In genomic region chr3:139520028-139520737, GRCh38 we compare ENCODE assay signal across 7 cellular contexts. TPM values are rescaled to one million over a fixed set of nuclear protein-coding genes. Genes with fewer than 3 reads are reported as not detected.
A peak's percentile ranks its signal among the peaks of the same experiment; 100 is the strongest.
DNase-seq lines count a peak whose midpoint lies in the region; TF ChIP-seq lines count a peak whose summit lies in the region.

No MANE protein-coding gene starts in this region.

- peaks cover 3% of the 10 kb centered on the region for H3K36me3 Mint-ChIP-seq in neural crest cell (ENCODE audit: low read depth)

- no peaks in the 10 kb centered on the region for H3K4me1 Mint-ChIP-seq in neural crest cell

- H3K4me3 ChIP-seq in cardiac fibroblast (replicated peaks in 1 of 2; ENCODE audit: low read depth in 2 of 2, low read length in 2 of 2): no peak overlapping the region

- no peaks in the 10 kb centered on the region for H3K9me3 Mint-ChIP-seq in neural crest cell

- TF ChIP-seq CTCF in GM12872 (IDR thresholded peaks at IDR 0.05; ENCODE audit: insufficient read depth, low read depth, low read length): peak; percentile 67
- TF ChIP-seq CTCF in LNCAP (IDR thresholded peaks at IDR 0.05): peak; percentile 45; the same call in 1 of the 2 replicates
- TF ChIP-seq CTCF in cardiac fibroblast (IDR thresholded peaks at IDR 0.05; ENCODE audit: low read depth, low read length): peak; percentile 13
- peak; percentile 41 for TF ChIP-seq CTCF in neural crest cell (conservative IDR thresholded peaks at IDR 0.05)

- peaks cover 44% of the 10 kb centered on the region for H3K27me3 Mint-ChIP-seq in neural crest cell (ENCODE audit: low read depth)

- no peak overlapping the region for H3K4me3 Mint-ChIP-seq in neural crest cell

- peak overlapping the region; percentile 58 for H3K27ac Mint-ChIP-seq in neural crest cell (ENCODE audit: unreplicated experiment)

- DNase-seq in cardiac fibroblast (ENCODE audit: low read depth in 2 of 2): peak; percentile 13 to 56
- no peak for DNase-seq in neural crest cell (ENCODE audit: low read depth, low spot score)
- no peak for DNase-seq in AG20443 (ENCODE audit: low spot score)
- no peak for DNase-seq in C1 segment of cervical spinal cord (lab: John Stamatoyannopoulos, UW)
- no peak for DNase-seq in cerebellar nuclear complex (lab: John Stamatoyannopoulos, UW)

RNA-seq across cellular contexts. Expression of gene RBP1, which starts 19.4 kb away (rescaled TPM):
- 97.8 and 105 TPM in 2 replicates for total RNA-seq in neural crest cell

RNA-seq across cellular contexts. Expression of gene RBP2, which starts 43.9 kb away (rescaled TPM):
- not detected in 2 replicates for total RNA-seq in neural crest cell

Comparison
In these comparisons a context has a peak if more than half of its experiments do, and no peak if none do; other contexts are left out.
1. CTCF ChIP-seq: peak in every context shown above with its lines; median percentile 67 in GM12872; 45 in LNCAP; 41 in neural crest cell; 13 in cardiac fibroblast.
2. DNase-seq: peak in cardiac fibroblast (2 of 2); none in neural crest cell (single experiment), AG20443 (single experiment), C1 segment of cervical spinal cord (0 of 14) and cerebellar nuclear complex (0 of 2).